8 cellular contexts compared by ENCODE assay signal in the genomic region with DNA sequence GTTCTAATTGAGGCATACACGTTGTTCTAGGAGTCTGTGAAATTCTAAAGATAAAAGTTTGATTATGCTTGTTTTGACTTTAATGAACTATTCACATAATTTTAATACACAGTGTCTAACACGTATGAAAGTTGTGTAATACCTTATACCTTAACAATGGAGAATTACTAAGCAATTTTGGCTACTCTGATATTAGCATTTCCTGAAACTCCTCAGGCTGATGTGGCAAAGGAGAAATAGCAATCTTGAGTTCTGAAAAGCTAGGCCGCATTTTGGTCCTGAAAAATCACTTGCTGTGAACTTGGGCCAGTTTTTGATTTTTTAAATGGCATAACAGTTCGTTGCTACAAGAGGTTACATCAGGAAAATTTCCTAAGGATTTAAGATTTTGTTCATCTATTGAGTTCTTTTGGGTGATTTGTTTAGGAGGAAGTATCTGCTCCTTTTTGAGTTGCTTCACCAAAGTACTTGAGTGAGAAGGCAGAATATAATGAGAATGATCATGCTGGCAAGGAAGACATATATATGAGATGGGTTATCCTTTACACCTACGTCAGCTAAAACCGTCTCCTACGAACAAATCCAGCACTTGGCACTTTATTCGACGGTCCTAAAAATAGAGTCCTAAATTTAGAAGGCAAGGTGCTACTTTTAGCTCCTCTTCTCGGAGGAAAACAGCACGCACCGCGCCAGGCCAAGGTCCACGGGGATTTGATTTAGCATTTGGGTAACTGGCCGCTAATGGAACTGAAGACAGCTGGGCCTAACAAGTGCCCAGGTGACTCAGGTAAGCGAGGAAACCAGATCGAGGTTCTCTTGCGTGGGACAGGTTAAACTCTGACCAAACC. TPM values are rescaled to one million over a fixed set of nuclear protein-coding genes. Genes with fewer than 3 reads are reported as not detected.
A peak's percentile ranks its signal among the peaks of the same experiment; 100 is the strongest.
DNase-seq lines count a peak whose midpoint lies in the region; ATAC-seq lines count a peak whose summit lies in the region.

No MANE protein-coding gene starts in this region.

- H3K36me3 Mint-ChIP-seq in activated naive CD8-positive, alpha-beta T cell = no peaks in the 10 kb centered on the region

- H3K27me3 Mint-ChIP-seq in activated naive CD8-positive, alpha-beta T cell = no peaks in the 10 kb centered on the region

- intact Hi-C loops in sciatic nerve (cut with DNase I) = no loop called here

- H3K27ac Mint-ChIP-seq in activated naive CD8-positive, alpha-beta T cell = peak overlapping the region; percentile 88

- ATAC-seq in sciatic nerve = peak; percentile 2
- no peak for ATAC-seq in GM18861 (IDR thresholded peaks at IDR 0.05; ENCODE audit: unreplicated experiment)

- DNase-seq in DMS 273 (lab: John Stamatoyannopoulos, UW; ENCODE audit: unreplicated experiment) (peak; percentile 74), DMS 273 treated with DMSO at 0.1 percent for 48 hours (lab: John Stamatoyannopoulos, UW) (no peak), M059J (ENCODE audit: low read depth) (peak; percentile 29), hepatic stellate cell (ENCODE audit: low spot score) (peak; percentile 8), sciatic nerve (ENCODE audit: low spot score) (no peak), epidermal melanocyte (ENCODE audit: insufficient read length, low spot score) (no peak)

- peaks cover 48% of the 10 kb centered on the region for H3K4me1 Mint-ChIP-seq in activated naive CD8-positive, alpha-beta T cell (ENCODE audit: low read depth)

- no peaks in the 10 kb centered on the region for H3K9me3 Mint-ChIP-seq in activated naive CD8-positive, alpha-beta T cell (ENCODE audit: low read depth)

- peak overlapping the region; percentile 98 for H3K4me3 Mint-ChIP-seq in activated naive CD8-positive, alpha-beta T cell

RNA-seq across cellular contexts. Expression of a gene that starts 32.2 kb away (rescaled TPM):
- 18.0 and 20.1 TPM in 2 replicates for total RNA-seq in M059J (2014; rRNA removed; shearing (Covaris generic))
- total RNA-seq in sciatic nerve = 23.0 TPM

Comparison
In these comparisons a context has a peak if more than half of its experiments do, and no peak if none do; other contexts are left out.
1. DNase-seq: peak in DMS 273 (single experiment), M059J (single experiment) and hepatic stellate cell (single experiment); none in DMS 273 treated with DMSO at 0.1 percent for 48 hours (single experiment), sciatic nerve (single experiment) and epidermal melanocyte (single experiment).